ENCODE assay signal across 1 cellular context in the genomic region with DNA sequence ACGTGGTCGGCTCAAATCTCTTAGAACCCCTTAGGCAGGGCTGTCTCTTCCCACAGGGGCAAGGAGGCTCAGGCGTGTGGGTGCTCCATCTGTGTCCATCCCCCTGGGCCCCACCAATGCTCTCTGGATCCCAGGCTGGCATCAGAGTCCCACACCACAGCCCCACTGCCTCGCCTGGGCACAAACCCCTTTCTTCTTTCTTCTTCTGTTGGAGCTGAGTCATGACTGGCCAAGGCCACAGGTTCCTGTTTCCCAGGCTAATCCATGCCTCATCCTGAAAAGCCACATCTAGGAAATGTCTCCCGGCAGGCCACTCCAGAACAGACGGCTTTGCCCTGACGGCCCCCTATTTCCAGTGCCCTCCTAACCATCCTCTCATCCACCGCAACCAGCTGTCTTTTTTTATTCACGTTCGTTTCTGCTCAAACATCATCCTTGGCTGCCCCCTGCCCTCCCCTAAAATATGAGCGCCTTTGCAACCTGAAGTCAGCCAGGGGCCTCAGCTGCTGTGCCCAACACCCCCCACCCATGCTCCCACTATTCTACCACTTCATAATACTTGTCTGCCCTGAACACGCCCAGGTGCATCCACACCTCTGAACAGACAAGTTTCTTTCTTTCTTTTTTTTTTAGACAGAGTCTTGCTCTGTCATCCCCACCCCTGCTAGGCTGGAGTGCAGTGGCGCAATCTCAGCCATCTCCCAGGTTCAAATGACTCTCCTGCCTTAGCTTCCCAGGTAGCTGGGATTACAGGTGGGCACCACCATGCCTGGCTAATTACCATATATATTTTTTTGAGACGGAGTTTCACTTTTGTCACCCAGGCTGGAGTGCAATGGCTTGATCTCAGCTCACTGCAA.
TF ChIP-seq lines count a peak whose summit lies in the region.

No MANE protein-coding gene starts in this region.

TF ChIP-seq in SK-N-SH, 30 proteins besides CTCF, POLR2A, EP300 and RAD21:
- TF ChIP-seq TCF12 (IDR thresholded peaks at IDR 0.05) (peak; percentile 50; the same call in 1 of the 2 replicates), YY1 (IDR thresholded peaks at IDR 0.05; ENCODE audit: low read depth) (no peak), ELF1 (IDR thresholded peaks at IDR 0.05) (no peak), NRF1 (IDR thresholded peaks at IDR 0.05; ENCODE audit: low read depth, low read length) (no peak), FOSL2 (IDR thresholded peaks at IDR 0.05; ENCODE audit: borderline replicate concordance, low read depth) (peak; percentile 57; the same call in 1 of the 2 replicates), TAF1 (IDR thresholded peaks at IDR 0.05; ENCODE audit: borderline replicate concordance, low read depth, low read length) (no peak), GABPA (IDR thresholded peaks at IDR 0.05; ENCODE audit: low read depth) (no peak), EZH2phosphoT487 (IDR thresholded peaks at IDR 0.05; ENCODE audit: borderline replicate concordance, low read depth) (no peak), FOXM1 (IDR thresholded peaks at IDR 0.05; ENCODE audit: low read depth) (no peak), JUND (IDR thresholded peaks at IDR 0.05) (peak; percentile 43), GATA2 (CRISPR knock-in tag; IDR thresholded peaks at IDR 0.05) (no peak)
- TF ChIP-seq, protein P1, sequence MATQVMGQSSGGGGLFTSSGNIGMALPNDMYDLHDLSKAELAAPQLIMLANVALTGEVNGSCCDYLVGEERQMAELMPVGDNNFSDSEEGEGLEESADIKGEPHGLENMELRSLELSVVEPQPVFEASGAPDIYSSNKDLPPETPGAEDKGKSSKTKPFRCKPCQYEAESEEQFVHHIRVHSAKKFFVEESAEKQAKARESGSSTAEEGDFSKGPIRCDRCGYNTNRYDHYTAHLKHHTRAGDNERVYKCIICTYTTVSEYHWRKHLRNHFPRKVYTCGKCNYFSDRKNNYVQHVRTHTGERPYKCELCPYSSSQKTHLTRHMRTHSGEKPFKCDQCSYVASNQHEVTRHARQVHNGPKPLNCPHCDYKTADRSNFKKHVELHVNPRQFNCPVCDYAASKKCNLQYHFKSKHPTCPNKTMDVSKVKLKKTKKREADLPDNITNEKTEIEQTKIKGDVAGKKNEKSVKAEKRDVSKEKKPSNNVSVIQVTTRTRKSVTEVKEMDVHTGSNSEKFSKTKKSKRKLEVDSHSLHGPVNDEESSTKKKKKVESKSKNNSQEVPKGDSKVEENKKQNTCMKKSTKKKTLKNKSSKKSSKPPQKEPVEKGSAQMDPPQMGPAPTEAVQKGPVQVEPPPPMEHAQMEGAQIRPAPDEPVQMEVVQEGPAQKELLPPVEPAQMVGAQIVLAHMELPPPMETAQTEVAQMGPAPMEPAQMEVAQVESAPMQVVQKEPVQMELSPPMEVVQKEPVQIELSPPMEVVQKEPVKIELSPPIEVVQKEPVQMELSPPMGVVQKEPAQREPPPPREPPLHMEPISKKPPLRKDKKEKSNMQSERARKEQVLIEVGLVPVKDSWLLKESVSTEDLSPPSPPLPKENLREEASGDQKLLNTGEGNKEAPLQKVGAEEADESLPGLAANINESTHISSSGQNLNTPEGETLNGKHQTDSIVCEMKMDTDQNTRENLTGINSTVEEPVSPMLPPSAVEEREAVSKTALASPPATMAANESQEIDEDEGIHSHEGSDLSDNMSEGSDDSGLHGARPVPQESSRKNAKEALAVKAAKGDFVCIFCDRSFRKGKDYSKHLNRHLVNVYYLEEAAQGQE (IDR thresholded peaks at IDR 0.05; ENCODE audit: low read depth, low read length), result 0 out of 2 replicates have a peak, but pooled peaks have one; percentile 28
- TF ChIP-seq, protein P2, sequence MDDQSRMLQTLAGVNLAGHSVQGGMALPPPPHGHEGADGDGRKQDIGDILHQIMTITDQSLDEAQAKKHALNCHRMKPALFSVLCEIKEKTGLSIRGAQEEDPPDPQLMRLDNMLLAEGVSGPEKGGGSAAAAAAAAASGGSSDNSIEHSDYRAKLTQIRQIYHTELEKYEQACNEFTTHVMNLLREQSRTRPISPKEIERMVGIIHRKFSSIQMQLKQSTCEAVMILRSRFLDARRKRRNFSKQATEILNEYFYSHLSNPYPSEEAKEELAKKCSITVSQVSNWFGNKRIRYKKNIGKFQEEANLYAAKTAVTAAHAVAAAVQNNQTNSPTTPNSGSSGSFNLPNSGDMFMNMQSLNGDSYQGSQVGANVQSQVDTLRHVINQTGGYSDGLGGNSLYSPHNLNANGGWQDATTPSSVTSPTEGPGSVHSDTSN (IDR thresholded peaks at IDR 0.05), result no peak
- TF ChIP-seq, protein P3, sequence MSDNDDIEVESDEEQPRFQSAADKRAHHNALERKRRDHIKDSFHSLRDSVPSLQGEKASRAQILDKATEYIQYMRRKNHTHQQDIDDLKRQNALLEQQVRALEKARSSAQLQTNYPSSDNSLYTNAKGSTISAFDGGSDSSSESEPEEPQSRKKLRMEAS (IDR thresholded peaks at IDR 0.05; ENCODE audit: low read depth), result peak; percentile 45; the same call in 1 of the 2 replicates
